21 cellular contexts compared by ENCODE assay signal in genomic region chr2:28103611-28104010, GRCh38.
DNase-seq lines count a peak whose midpoint lies in the region; ATAC-seq, FAIRE-seq and TF ChIP-seq lines count a peak whose summit lies in the region.
"Had no signal": no experiment of that assay in that cellular context is flagged by ENCODE, and none has a peak within 500 bp of the region (broad histone marks: within the 10 kb centered on the region; RNA-seq: fewer than 3 reads in every experiment).

No MANE protein-coding gene starts in this region.

- no peak overlapping the region for H3K27ac ChIP-seq in HepG2 (ENCODE audit: extremely low read length, insufficient read depth, low read length)
- no peak overlapping the region for H3K27ac ChIP-seq in right lobe of liver
- H3K27ac ChIP-seq in fibroblast of lung (ENCODE audit: insufficient read depth, low read length), result peak overlapping the region; percentile 81
- peak overlapping the region; percentile 79 for H3K27ac ChIP-seq in skeletal muscle tissue (ENCODE audit: low read depth, low read length)
- no peak overlapping the region for H3K27ac ChIP-seq in GM23338 (ENCODE audit: low read depth)
- H3K27ac ChIP-seq: SK-N-MC had no signal

- no peaks in the 10 kb centered on the region for H3K27me3 ChIP-seq in HepG2 (ENCODE audit: control insufficient read depth in 1 of 2, insufficient read depth in 2 of 2, low read length in 2 of 2)
- no peaks in the 10 kb centered on the region for H3K27me3 ChIP-seq in right lobe of liver
- no peaks in the 10 kb centered on the region for H3K27me3 ChIP-seq in fibroblast of lung (ENCODE audit: control insufficient read depth, insufficient read depth, low read length)
- no peaks in the 10 kb centered on the region for H3K27me3 ChIP-seq in skeletal muscle tissue (ENCODE audit: control insufficient read depth in 3 of 3, insufficient read depth in 3 of 3, low read length in 3 of 3)
- H3K27me3 ChIP-seq in GM23338 (ENCODE audit: insufficient read depth), result no peaks in the 10 kb centered on the region
- H3K27me3 ChIP-seq: Peyer's patch had no signal

- BruUV-seq in HepG2 (replicated peaks; lab: Mats Ljungman, UMichigan), result no TSS peak

- H3K4me3 Mint-ChIP-seq in GM23338, result no peak overlapping the region

- H3K79me2 ChIP-seq in HepG2 (ENCODE audit: insufficient read depth, low read length) (no peaks in the 10 kb centered on the region), fibroblast of lung (ENCODE audit: control insufficient read depth, insufficient read depth, low read length) (no peaks in the 10 kb centered on the region), GM23338 (replicated peaks; ENCODE audit: insufficient read depth) (no peaks in the 10 kb centered on the region)

- no peaks in the 10 kb centered on the region for H3K36me3 Mint-ChIP-seq in GM23338 (ENCODE audit: low read depth)

- H3K36me3 ChIP-seq in HepG2 (replicated peaks in 1 of 2; ENCODE audit: control insufficient read depth in 1 of 2, insufficient read depth in 2 of 2, low read length in 2 of 2) (no peaks in the 10 kb centered on the region), right lobe of liver (no peaks in the 10 kb centered on the region), fibroblast of lung (ENCODE audit: control insufficient read depth, insufficient read depth, low read length) (no peaks in the 10 kb centered on the region), skeletal muscle tissue (ENCODE audit: control insufficient read depth in 3 of 3, insufficient read depth in 3 of 3, low read length in 3 of 3) (no peaks in the 10 kb centered on the region), GM23338 (ENCODE audit: insufficient read depth) (no peaks in the 10 kb centered on the region)
- H3K36me3 ChIP-seq: Peyer's patch had no signal

- intact Hi-C loops in HepG2 (cut with micrococcal nuclease; ENCODE audit: unreplicated experiment), result no loop called here
- intact Hi-C loops in right lobe of liver (cut with DNase I), result no loop called here

- DNase-seq in HepG2 (ENCODE audit: low spot score) (no peak), right lobe of liver (no peak), fibroblast of lung (ENCODE audit: low read depth in 2 of 2) (no peak), GM23338 (ENCODE audit: low spot score) (no peak), NCI-H2196 (lab: John Stamatoyannopoulos, UW; ENCODE audit: unreplicated experiment) (no peak), LoVo (ENCODE audit: low spot score) (no peak)
- DNase-seq: C1 segment of cervical spinal cord; Karpas-422; MM.1S; NCI-H1092; NCI-H1436 treated with DMSO at 0.1 percent for 48 hours; NCI-H2029 treated with DMSO at 0.1 percent for 48 hours; NCI-H2171 treated with DMSO at 0.1 percent for 48 hours; NCI-H748 treated with DMSO at 0.1 percent for 48 hours; NK-92 treated with Interleukin-12 subunit alpha and Interleukin-12 subunit beta, amount 100 ng/mL, for 24 hours; Peyer's patch had no signal

- no peak overlapping the region for H3K27ac Mint-ChIP-seq in GM23338

- TF ChIP-seq POLR2A in HepG2 (IDR thresholded peaks at IDR 0.05; ENCODE audit: insufficient read depth in 1 of 2, low read depth in 2 of 2, low read length in 2 of 2), result no peak
- no peak for TF ChIP-seq POLR2A in right lobe of liver (IDR thresholded peaks at IDR 0.05)

- in situ Hi-C loops in HepG2 (cut with HindIII; ENCODE audit: extremely low pct_ligation_motif_present, low pct_unique_long_range_greater_than_20kb), result no loop called here

- no peak for ATAC-seq in HepG2
- ATAC-seq in right lobe of liver, result no peak
- ATAC-seq in GM23338, result no peak

- no peak for TF ChIP-seq RAD21 in HepG2 (CRISPR knock-in tag; IDR thresholded peaks at IDR 0.05)

- no peaks in the 10 kb centered on the region for H3K9me2 ChIP-seq in GM23338 (ENCODE audit: insufficient read depth)

- FAIRE-seq in HepG2 (lab: Jason Lieb, UNC), result no peak
- FAIRE-seq: D721Med, GM12892, H54 had no signal

- no peak for TF ChIP-seq CTCF in HepG2 (CRISPR knock-in tag; IDR thresholded peaks at IDR 0.05)
- TF ChIP-seq CTCF in right lobe of liver (IDR thresholded peaks at IDR 0.05), result no peak
- no peak for TF ChIP-seq CTCF in fibroblast of lung (conservative IDR thresholded peaks at IDR 0.05 in 1 of 2, IDR thresholded peaks at IDR 0.05 in 1 of 2; ENCODE audit: low read depth in 1 of 2, low read length in 2 of 2)
- TF ChIP-seq CTCF in GM23338 (conservative IDR thresholded peaks at IDR 0.05; ENCODE audit: low read depth in 2 of 2), result no peak

- no peaks in the 10 kb centered on the region for H3K4me1 Mint-ChIP-seq in GM23338

- H3K9ac ChIP-seq in HepG2 (ENCODE audit: insufficient read depth, low read depth, low read length) (no peak overlapping the region), fibroblast of lung (ENCODE audit: insufficient read depth, low read length) (no peak overlapping the region), skeletal muscle tissue (ENCODE audit: low read depth in 1 of 3, low read length in 3 of 3) (no peak overlapping the region)

- no peak for TF ChIP-seq EP300 in HepG2 (IDR thresholded peaks at IDR 0.05; ENCODE audit: low read depth in 2 of 2, low read length in 2 of 2)
- TF ChIP-seq EP300 in HepG2 (CRISPR knock-in tag; IDR thresholded peaks at IDR 0.05; ENCODE audit: borderline replicate concordance), result no peak

- POLR2A ChIA-PET in HepG2 (lab: Yijun Ruan, JAX), result no interaction called here

- H3K9me3 ChIP-seq in HepG2 (ENCODE audit: low read length) (no peaks in the 10 kb centered on the region), right lobe of liver (no peaks in the 10 kb centered on the region), fibroblast of lung (ENCODE audit: control insufficient read depth, insufficient read depth, low read depth, low read length) (no peaks in the 10 kb centered on the region), skeletal muscle tissue (ENCODE audit: control insufficient read depth in 3 of 3, low read length in 3 of 3) (no peaks in the 10 kb centered on the region)
- H3K9me3 ChIP-seq: Peyer's patch had no signal

- H3K4me1 ChIP-seq in HepG2 (ENCODE audit: insufficient read depth, low read length), result no peaks in the 10 kb centered on the region
- no peaks in the 10 kb centered on the region for H3K4me1 ChIP-seq in right lobe of liver
- H3K4me1 ChIP-seq in fibroblast of lung (ENCODE audit: control insufficient read depth, extremely low read depth, insufficient read depth, low read length), result peaks cover 14% of the 10 kb centered on the region
- peaks cover 12 to 19% (median 16%) of the 10 kb centered on the region in 3 donors for H3K4me1 ChIP-seq in skeletal muscle tissue (ENCODE audit: control insufficient read depth in 3 of 3, insufficient read depth in 3 of 3, low read length in 3 of 3)
- no peaks in the 10 kb centered on the region for H3K4me1 ChIP-seq in GM23338 (ENCODE audit: insufficient read depth)
- H3K4me1 ChIP-seq: Peyer's patch had no signal

- H4K20me1 ChIP-seq in HepG2 (ENCODE audit: insufficient read depth, low read length), result no peaks in the 10 kb centered on the region
- no peaks in the 10 kb centered on the region for H4K20me1 ChIP-seq in fibroblast of lung (ENCODE audit: control insufficient read depth, extremely low read depth, insufficient read depth, low read length)
- H4K20me1 ChIP-seq in GM23338 (replicated peaks; ENCODE audit: insufficient read depth), result no peaks in the 10 kb centered on the region

- H3K4me2 ChIP-seq in HepG2 (ENCODE audit: low read depth, low read length) (no peak overlapping the region), fibroblast of lung (ENCODE audit: extremely low read depth, insufficient read depth, low read length) (no peak overlapping the region), GM23338 (no peak overlapping the region)

- H3K4me3 ChIP-seq in HepG2 (replicated peaks in 1 of 3; ENCODE audit: insufficient read depth in 1 of 3, low read depth in 2 of 3, low read length in 3 of 3) (no peak overlapping the region), right lobe of liver (no peak overlapping the region), fibroblast of lung (replicated peaks in 1 of 4; ENCODE audit: control extremely low read depth in 1 of 4, insufficient read depth in 1 of 4, low read depth in 3 of 4, low read length in 4 of 4) (no peak overlapping the region), skeletal muscle tissue (ENCODE audit: low read length in 3 of 3) (no peak overlapping the region), GM23338 (no peak overlapping the region)
- H3K4me3 ChIP-seq: Peyer's patch, SK-N-MC had no signal

- H3K9me3 Mint-ChIP-seq in GM23338, result no peaks in the 10 kb centered on the region

- CTCF ChIA-PET in HepG2 (lab: Yijun Ruan, JAX; ENCODE audit: low intra/inter-chr PET ratio, low total read pairs), result no interaction called here

- H3F3A ChIP-seq in GM23338 (replicated peaks; ENCODE audit: low read depth), result no peaks in the 10 kb centered on the region

- 94% methylated on average over 2 of the region's 2 CpGs for WGBS in HepG2 (ENCODE audit: low lambda C conversion rate)
- 94% methylated on average over 2 of the region's 2 CpGs for WGBS in right lobe of liver (ENCODE audit: insufficient coverage, low coverage, low lambda C conversion rate, missing lambda C conversion rate)

- H3K27me3 Mint-ChIP-seq in GM23338 (ENCODE audit: insufficient read depth, low read depth, poor library complexity), result no peaks in the 10 kb centered on the region

- no peak overlapping the region for H2AFZ ChIP-seq in HepG2 (ENCODE audit: low read length)
- H2AFZ ChIP-seq in fibroblast of lung (ENCODE audit: low read length), result no peak overlapping the region
- H2AFZ ChIP-seq in GM23338, result no peak overlapping the region

TF ChIP-seq in HepG2, 621 proteins besides CTCF, POLR2A, EP300 and RAD21:
- TF ChIP-seq MAFK (conservative IDR thresholded peaks at IDR 0.05 in 1 of 2, IDR thresholded peaks at IDR 0.05 in 1 of 2; ENCODE audit: low read length in 2 of 2) (peak; percentile 54 to 67), MED8 (CRISPR knock-in tag; IDR thresholded peaks at IDR 0.05; ENCODE audit: insufficient replicate concordance) (no peak), MAFF (IDR thresholded peaks at IDR 0.05; ENCODE audit: low read depth, low read length) (peak; percentile 31; the same call in 1 of the 2 replicates)

TF ChIP-seq in GM23338, 12 proteins besides CTCF, POLR2A, EP300 and RAD21 (continues in another document):
- TF ChIP-seq JUNB (IDR thresholded peaks at IDR 0.05; ENCODE audit: unreplicated experiment) (no peak), EZH2 (IDR thresholded peaks at IDR 0.05; ENCODE audit: low read depth, unreplicated experiment) (no peak)

Comparison
In these comparisons a context has a peak if more than half of its experiments do, and no peak if none do; other contexts are left out.
1. H3K27ac ChIP-seq: peak in fibroblast of lung (single experiment) and skeletal muscle tissue (single experiment); none in HepG2 (single experiment), right lobe of liver (0 of 3) and GM23338 (single experiment).